ENCODE assay signal across 1 cellular context in genomic region chr12:93229494-93230310, GRCh38.
TF ChIP-seq lines count a peak whose summit lies in the region.

No MANE protein-coding gene starts in this region.

TF ChIP-seq in HCT116, 20 proteins besides CTCF, POLR2A, EP300 and RAD21 (continued from another document):
- TF ChIP-seq CEBPB (IDR thresholded peaks at IDR 0.05; ENCODE audit: low read depth) (peak; percentile 93), EZH2 (IDR thresholded peaks at IDR 0.05) (no peak), POLR2AphosphoS5 (IDR thresholded peaks at IDR 0.05; ENCODE audit: low read depth, low read length) (peak; percentile 52), SP1 (IDR thresholded peaks at IDR 0.05; ENCODE audit: low read depth) (peak; percentile 91)
